In the genomic region with DNA sequence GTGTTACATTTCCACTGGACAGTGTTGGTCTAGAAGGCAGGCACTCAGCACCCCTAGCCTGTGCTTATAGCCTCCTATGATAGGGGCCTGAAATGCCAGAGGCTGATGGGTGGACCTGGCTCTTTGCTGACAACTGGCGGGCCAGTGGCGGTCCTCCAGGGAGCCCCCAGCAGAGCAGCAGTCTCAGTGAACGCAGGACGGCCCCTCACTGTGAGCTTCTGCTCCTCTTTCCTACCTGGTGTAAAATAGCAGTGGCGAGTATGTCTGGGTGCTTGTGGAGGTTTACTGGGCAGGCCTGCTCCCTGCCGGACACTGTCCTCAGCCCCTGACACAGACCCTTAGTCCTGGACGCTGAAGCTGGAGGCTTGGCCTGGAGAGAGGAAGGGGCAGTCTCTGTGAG, we compare ENCODE assay signal across 23 cellular contexts.
"Had no signal": no experiment of that assay in that cellular context is flagged by ENCODE, and none has a peak within 500 bp of the region (broad histone marks: within the 10 kb centered on the region; RNA-seq: fewer than 3 reads in every experiment).

No MANE protein-coding gene starts in this region.

- H3K27ac ChIP-seq: dorsolateral prefrontal cortex, neutrophil, pancreas, stomach, thyroid gland, vagina had no signal

- H3K27ac Mint-ChIP-seq: naive thymus-derived CD4-positive, alpha-beta T cell had no signal

- H3K36me3 Mint-ChIP-seq: naive thymus-derived CD4-positive, alpha-beta T cell had no signal

- H3K4me2 ChIP-seq: smooth muscle cell had no signal

- H3K27me3 ChIP-seq: dorsolateral prefrontal cortex, pancreas, thyroid gland, vagina had no signal

- ATAC-seq: left ventricle myocardium superior; naive thymus-derived CD4-positive, alpha-beta T cell; pancreas; sciatic nerve had no signal

- DNase-seq: dorsolateral prefrontal cortex; effector CD4-positive, alpha-beta T cell; head of caudate nucleus; kidney; left ventricle myocardium superior; mesenchymal stem cell; midbrain; naive thymus-derived CD4-positive, alpha-beta T cell; retina; stimulated activated CD4-positive, alpha-beta T cell treated with anti-CD3 and anti-CD28 coated beads, Interleukin-12 subunit alpha, Interleukin-12 subunit beta, amount 100 ng/mL, for 4 hours; stimulated activated CD4-positive, alpha-beta T cell treated with anti-CD3 and anti-CD28 coated beads, Interleukin-1b, Interleukin-23, amount 100 ng/mL, for 48 hours; stimulated activated CD4-positive, alpha-beta T cell treated with anti-CD3 and anti-CD28 coated beads, Interleukin-4, amount 100 ng/mL, for 1 hour; stimulated activated CD8-positive, alpha-beta memory T cell treated with anti-CD3 and anti-CD28 coated beads, Interleukin-4, amount 100 ng/mL, for 48 hours; stimulated activated naive CD4-positive, alpha-beta T cell treated with Interleukin-2 at 50 U/mL for 16 hours; thyroid gland; trophoblast cell had no signal

- H3K9me3 ChIP-seq: neutrophil, pancreas, stomach, thyroid gland, vagina had no signal

- H3K4me3 ChIP-seq: dorsolateral prefrontal cortex, pancreas, smooth muscle cell, stomach, thyroid gland, vagina had no signal

- H3K9me3 Mint-ChIP-seq: naive thymus-derived CD4-positive, alpha-beta T cell; nephron had no signal

- H3K36me3 ChIP-seq: pancreas, stomach, thyroid gland, vagina had no signal

- H3K27me3 Mint-ChIP-seq: naive thymus-derived CD4-positive, alpha-beta T cell had no signal
